1 cellular context compared by ENCODE assay signal in the genomic region with DNA sequence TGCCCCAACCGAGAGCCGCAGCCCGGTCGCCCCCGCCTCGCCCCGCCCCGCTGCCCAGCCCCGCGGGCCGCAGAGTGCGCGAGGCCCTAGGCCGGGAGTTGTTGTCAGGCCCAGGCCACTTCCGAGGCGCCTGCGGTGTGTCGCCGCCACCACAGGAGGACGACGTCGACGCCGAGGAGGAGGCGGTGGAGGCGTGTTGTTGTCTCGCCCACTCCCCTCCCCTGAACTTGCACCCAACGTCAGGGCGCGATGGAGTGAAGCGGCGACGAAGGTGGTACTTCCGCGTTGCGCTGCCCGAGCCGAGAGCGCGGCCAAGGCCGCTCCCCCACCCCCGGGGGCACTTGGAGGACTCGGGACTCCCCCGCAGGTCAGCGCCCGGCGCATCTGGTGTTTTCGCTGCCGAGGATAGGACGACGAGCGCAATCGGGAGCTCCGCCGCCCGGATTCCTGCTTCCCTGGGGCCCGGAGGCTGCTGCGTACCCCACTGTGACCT.
TF ChIP-seq lines count a peak whose summit lies in the region.

CDK13 (plus strand) TSS at position 277 of the 493 bp plus-strand sequence. CDS start 386 bp downstream, outside the sequence.

TF ChIP-seq in HepG2, 621 proteins besides CTCF, POLR2A, EP300 and RAD21 (continued from another document and continues in another):
- TF ChIP-seq, protein P1, sequence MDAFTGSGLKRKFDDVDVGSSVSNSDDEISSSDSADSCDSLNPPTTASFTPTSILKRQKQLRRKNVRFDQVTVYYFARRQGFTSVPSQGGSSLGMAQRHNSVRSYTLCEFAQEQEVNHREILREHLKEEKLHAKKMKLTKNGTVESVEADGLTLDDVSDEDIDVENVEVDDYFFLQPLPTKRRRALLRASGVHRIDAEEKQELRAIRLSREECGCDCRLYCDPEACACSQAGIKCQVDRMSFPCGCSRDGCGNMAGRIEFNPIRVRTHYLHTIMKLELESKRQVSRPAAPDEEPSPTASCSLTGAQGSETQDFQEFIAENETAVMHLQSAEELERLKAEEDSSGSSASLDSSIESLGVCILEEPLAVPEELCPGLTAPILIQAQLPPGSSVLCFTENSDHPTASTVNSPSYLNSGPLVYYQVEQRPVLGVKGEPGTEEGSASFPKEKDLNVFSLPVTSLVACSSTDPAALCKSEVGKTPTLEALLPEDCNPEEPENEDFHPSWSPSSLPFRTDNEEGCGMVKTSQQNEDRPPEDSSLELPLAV (CRISPR knock-in tag; conservative IDR thresholded peaks at IDR 0.05; ENCODE audit: low read depth), result no peak
- TF ChIP-seq PAF1 (CRISPR knock-in tag; IDR thresholded peaks at IDR 0.05), result no peak
- no peak for TF ChIP-seq HNRNPLL (IDR thresholded peaks at IDR 0.05; ENCODE audit: low read depth, low read length, poor library complexity, severe bottlenecking)
- 0 out of 2 replicates have a peak, but pooled peaks have one; percentile 21 for TF ChIP-seq MXD3 (CRISPR knock-in tag; IDR thresholded peaks at IDR 0.05)
- no peak for TF ChIP-seq ZSCAN25 (CRISPR knock-in tag; IDR thresholded peaks at IDR 0.05)
- no peak for TF ChIP-seq ZNF12 (CRISPR knock-in tag; IDR thresholded peaks at IDR 0.05)
- TF ChIP-seq ZNF598 (CRISPR knock-in tag; IDR thresholded peaks at IDR 0.05; ENCODE audit: borderline replicate concordance), result no peak
- TF ChIP-seq AFF4 (CRISPR knock-in tag; IDR thresholded peaks at IDR 0.05), result 0 out of 2 replicates have a peak, but pooled peaks have one; percentile 24
- TF ChIP-seq ZBTB10 (CRISPR knock-in tag; IDR thresholded peaks at IDR 0.05; ENCODE audit: borderline replicate concordance), result no peak
- no peak for TF ChIP-seq BRCA1 (CRISPR knock-in tag; IDR thresholded peaks at IDR 0.05)
- 0 out of 2 replicates have a peak, but pooled peaks have one; percentile 9 for TF ChIP-seq SAFB2 (CRISPR knock-in tag; IDR thresholded peaks at IDR 0.05; ENCODE audit: borderline replicate concordance, low read depth)
- peak; percentile 34; the same call in 1 of the 2 replicates for TF ChIP-seq KAT8 (CRISPR knock-in tag; IDR thresholded peaks at IDR 0.05)
- TF ChIP-seq, protein P2, sequence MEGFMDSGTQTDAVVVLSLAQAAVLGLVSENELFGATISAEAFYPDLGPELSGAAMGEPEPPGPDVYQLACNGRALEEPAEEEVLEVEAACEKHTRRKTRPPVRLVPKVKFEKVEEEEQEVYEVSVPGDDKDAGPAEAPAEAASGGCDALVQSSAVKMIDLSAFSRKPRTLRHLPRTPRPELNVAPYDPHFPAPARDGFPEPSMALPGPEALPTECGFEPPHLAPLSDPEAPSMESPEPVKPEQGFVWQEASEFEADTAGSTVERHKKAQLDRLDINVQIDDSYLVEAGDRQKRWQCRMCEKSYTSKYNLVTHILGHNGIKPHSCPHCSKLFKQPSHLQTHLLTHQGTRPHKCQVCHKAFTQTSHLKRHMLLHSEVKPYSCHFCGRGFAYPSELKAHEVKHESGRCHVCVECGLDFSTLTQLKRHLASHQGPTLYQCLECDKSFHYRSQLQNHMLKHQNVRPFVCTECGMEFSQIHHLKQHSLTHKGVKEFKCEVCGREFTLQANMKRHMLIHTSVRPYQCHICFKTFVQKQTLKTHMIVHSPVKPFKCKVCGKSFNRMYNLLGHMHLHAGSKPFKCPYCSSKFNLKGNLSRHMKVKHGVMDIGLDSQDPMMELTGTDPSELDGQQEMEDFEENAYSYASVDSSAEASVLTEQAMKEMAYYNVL (CRISPR knock-in tag; IDR thresholded peaks at IDR 0.05; ENCODE audit: borderline replicate concordance), result no peak
- 0 out of 2 replicates have a peak, but pooled peaks have one; percentile 34 for TF ChIP-seq ZFAT (CRISPR knock-in tag; conservative IDR thresholded peaks at IDR 0.05)
- no peak for TF ChIP-seq MNT (IDR thresholded peaks at IDR 0.05)
- no peak for TF ChIP-seq JUN (CRISPR knock-in tag; IDR thresholded peaks at IDR 0.05)
- no peak for TF ChIP-seq ZNF513 (CRISPR knock-in tag; conservative IDR thresholded peaks at IDR 0.05)
- no peak; the same call in 1 of the 2 replicates for TF ChIP-seq ZSCAN20 (CRISPR knock-in tag; IDR thresholded peaks at IDR 0.05; ENCODE audit: borderline replicate concordance)
- TF ChIP-seq HOXA5 (CRISPR knock-in tag; IDR thresholded peaks at IDR 0.05), result no peak
- peak; percentile 75 for TF ChIP-seq RBFOX2 (IDR thresholded peaks at IDR 0.05; ENCODE audit: low read depth, low read length)
- peak; percentile 25; the same call in 1 of the 2 replicates for TF ChIP-seq FOXP4 (CRISPR knock-in tag; IDR thresholded peaks at IDR 0.05)
- TF ChIP-seq NFE2L1 (CRISPR knock-in tag; IDR thresholded peaks at IDR 0.05; ENCODE audit: borderline replicate concordance), result no peak
- no peak; the same call in 1 of the 2 replicates for TF ChIP-seq MYPOP (CRISPR knock-in tag; IDR thresholded peaks at IDR 0.05)
- TF ChIP-seq ZNF350 (CRISPR knock-in tag; IDR thresholded peaks at IDR 0.05; ENCODE audit: borderline replicate concordance, low read depth), result no peak
- no peak for TF ChIP-seq TARDBP (CRISPR knock-in tag; IDR thresholded peaks at IDR 0.05)
- no peak for TF ChIP-seq MAFF (IDR thresholded peaks at IDR 0.05; ENCODE audit: low read depth, low read length)
- TF ChIP-seq ARNTL (CRISPR knock-in tag; IDR thresholded peaks at IDR 0.05), result peak; percentile 50; the same call in 1 of the 2 replicates
- no peak for TF ChIP-seq ZNF180 (CRISPR knock-in tag; IDR thresholded peaks at IDR 0.05; ENCODE audit: borderline replicate concordance, low read depth)
- no peak for TF ChIP-seq ZNF773 (CRISPR knock-in tag; IDR thresholded peaks at IDR 0.05; ENCODE audit: borderline replicate concordance)
- TF ChIP-seq DPF2 (CRISPR knock-in tag; IDR thresholded peaks at IDR 0.05; ENCODE audit: borderline replicate concordance, low read depth), result no peak
- no peak for TF ChIP-seq SRY (CRISPR knock-in tag; IDR thresholded peaks at IDR 0.05)
- no peak for TF ChIP-seq MAFK (conservative IDR thresholded peaks at IDR 0.05 in 1 of 2, IDR thresholded peaks at IDR 0.05 in 1 of 2; ENCODE audit: low read length in 2 of 2)
- TF ChIP-seq YEATS2 (CRISPR knock-in tag; IDR thresholded peaks at IDR 0.05; ENCODE audit: borderline replicate concordance), result no peak
- TF ChIP-seq KDM2A (CRISPR knock-in tag; IDR thresholded peaks at IDR 0.05; ENCODE audit: borderline replicate concordance, low read depth), result peak; percentile 85
- no peak for TF ChIP-seq TIGD3 (CRISPR knock-in tag; IDR thresholded peaks at IDR 0.05; ENCODE audit: borderline replicate concordance)
- TF ChIP-seq MTA1 (CRISPR knock-in tag; IDR thresholded peaks at IDR 0.05; ENCODE audit: borderline replicate concordance), result no peak
- no peak for TF ChIP-seq KLF12 (CRISPR knock-in tag; IDR thresholded peaks at IDR 0.05; ENCODE audit: borderline replicate concordance)
- no peak for TF ChIP-seq SUZ12 (IDR thresholded peaks at IDR 0.05; ENCODE audit: low read depth, low read length)
- no peak for TF ChIP-seq SETDB1 (CRISPR knock-in tag; IDR thresholded peaks at IDR 0.05; ENCODE audit: borderline replicate concordance)
